ENCODE assay signal across 25 cellular contexts in the genomic region with DNA sequence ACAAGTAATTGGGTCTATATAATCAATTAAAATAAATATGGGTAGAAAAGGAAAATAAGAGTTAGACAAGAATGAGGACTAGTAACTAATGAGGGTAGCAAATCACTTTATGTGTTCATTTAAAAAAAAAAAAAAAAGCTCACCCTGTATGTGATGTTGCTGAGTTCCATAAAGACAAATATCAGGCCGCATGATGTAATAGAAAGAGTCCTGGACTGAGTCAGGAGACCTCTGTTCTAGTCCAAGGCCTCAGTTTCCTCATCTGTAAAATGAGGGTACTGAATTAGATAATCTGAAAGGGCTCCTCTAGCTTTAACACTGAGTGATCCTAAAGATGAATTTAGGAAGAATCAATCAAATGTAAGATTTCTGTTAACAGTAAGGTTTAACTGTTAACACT.
"Had no signal": no experiment of that assay in that cellular context is flagged by ENCODE, and none has a peak within 500 bp of the region (broad histone marks: within the 10 kb centered on the region; RNA-seq: fewer than 3 reads in every experiment).

No MANE protein-coding gene starts in this region.

- DNase-seq: colonic mucosa; effector CD8-positive, alpha-beta T cell; endodermal cell; foreskin fibroblast; gastrocnemius medialis; head of caudate nucleus; mesenchymal stem cell; mucosa of descending colon; naive B cell; nephron progenitor cell; nucleus accumbens; psoas muscle; right cardiac atrium; small intestine; stimulated activated CD4-positive, alpha-beta T cell treated with anti-CD3 and anti-CD28 coated beads, Interleukin-15, amount 100 ng/mL, for 24 hours; stimulated activated CD4-positive, alpha-beta T cell treated with anti-CD3 and anti-CD28 coated beads, Interleukin-2, amount 100 ng/mL, for 48 hours; stimulated activated naive B cell treated with anti-CD40 and anti-IgM and Interleukin-4, amounts not matched to agents 10 μg/mL and 1 μg/mL and 100 μg/mL, for 72 hours; upper lobe of left lung had no signal

- H3K36me3 ChIP-seq: colonic mucosa, gastrocnemius medialis, thoracic aorta, upper lobe of left lung had no signal

- H3K27ac ChIP-seq: colonic mucosa, epithelial cell of prostate, gastrocnemius medialis, psoas muscle, thoracic aorta, tibial nerve, upper lobe of left lung had no signal

- H3K4me3 ChIP-seq: colonic mucosa, gastrocnemius medialis, lung, mucosa of descending colon, psoas muscle, thoracic aorta, tibial nerve, upper lobe of left lung had no signal

- H3K9me3 ChIP-seq: colonic mucosa, gastrocnemius medialis, mucosa of descending colon, psoas muscle, thoracic aorta, tibial nerve, upper lobe of left lung had no signal

- FAIRE-seq: keratinocyte, urothelium cell line had no signal

- ATAC-seq: esophagus mucosa; gastrocnemius medialis; mucosa of descending colon; psoas muscle; right cardiac atrium; stimulated activated naive B cell treated with anti-CD40 and anti-IgM and Interleukin-4, amounts not matched to agents 10 μg/mL and 1 μg/mL and 100 μg/mL, for 72 hours had no signal

- H3K27me3 ChIP-seq: colonic mucosa, gastrocnemius medialis, tibial nerve, upper lobe of left lung had no signal
